ENCODE assay signal across 29 cellular contexts in genomic region chr2:56369316-56369715, GRCh38.
A peak's percentile ranks its signal among the peaks of the same experiment; 100 is the strongest.
DNase-seq lines count a peak whose midpoint lies in the region; ATAC-seq, FAIRE-seq and TF ChIP-seq lines count a peak whose summit lies in the region.
"Had no signal": no experiment of that assay in that cellular context is flagged by ENCODE, and none has a peak within 500 bp of the region (broad histone marks: within the 10 kb centered on the region; RNA-seq: fewer than 3 reads in every experiment).

No MANE protein-coding gene starts in this region.

- H3K4me3 ChIP-seq in A549 = no peak overlapping the region
- H3K4me3 ChIP-seq in SK-N-SH (ENCODE audit: low read depth in 2 of 2, low read length in 1 of 2) = peak overlapping the region in 1 of 2 experiments; percentile 45; a peak in 2 of 4 replicates
- H3K4me3 ChIP-seq in fibroblast of mammary gland (ENCODE audit: control insufficient read depth, low read depth, low read length) = no peak overlapping the region
- no peak overlapping the region for H3K4me3 ChIP-seq in upper lobe of left lung
- H3K4me3 ChIP-seq: MG63, skin epidermis had no signal

- peaks cover 100% of the 10 kb centered on the region for H3K79me2 ChIP-seq in SK-N-SH (ENCODE audit: insufficient read depth)

- DNase-seq in A549 (ENCODE audit: low read depth in 1 of 2, low spot score in 1 of 2) = no peak
- peak; percentile 42 for DNase-seq in HFFc6
- DNase-seq in SK-N-SH = no peak
- peak; percentile 30 for DNase-seq in fibroblast of mammary gland (ENCODE audit: low read depth)
- no peak for DNase-seq in NCI-H82 treated with DMSO at 0.1 percent for 48 hours (lab: John Stamatoyannopoulos, UW; ENCODE audit: unreplicated experiment)
- no peak for DNase-seq in upper lobe of left lung
- DNase-seq in NCI-H2081 treated with DMSO at 0.1 percent for 48 hours (lab: John Stamatoyannopoulos, UW) = no peak
- DNase-seq: 8988T; activated CD4-positive, alpha-beta T cell treated with anti-CD3 and anti-CD28 coated beads for 1 hour; activated gamma-delta T cell; CD8-positive, alpha-beta T cell; DMS153; glutamatergic neuron; kidney glomerular epithelial cell; MG63; NCI-H1417; NCI-H2081; NCI-H446; NCI-H82; SIG-M5; stimulated activated CD4-positive, alpha-beta T cell treated with anti-CD3 and anti-CD28 coated beads, Interleukin-1b, Interleukin-23, amount 100 ng/mL, for 48 hours; T-cell; trophoblast cell had no signal

- 27% methylated on average over 2 of the region's 2 CpGs for WGBS in A549 (ENCODE audit: missing lambda C conversion rate)
- 5% methylated on average over 2 of the region's 2 CpGs for WGBS in SK-N-SH (ENCODE audit: low lambda C conversion rate)
- 93 to 95% methylated on average over 2 of the region's 2 CpGs for WGBS in upper lobe of left lung, 2 donors

- no peak for TF ChIP-seq RAD21 in A549 (conservative IDR thresholded peaks at IDR 0.05 in 1 of 2, IDR thresholded peaks at IDR 0.05 in 1 of 2)
- no peak for TF ChIP-seq RAD21 in SK-N-SH (IDR thresholded peaks at IDR 0.05; ENCODE audit: low read length)

- no peaks in the 10 kb centered on the region; the same call in none of the 2 replicates for H3K27me3 Mint-ChIP-seq in HFFc6 (ENCODE audit: insufficient read depth)
- H3K27me3 Mint-ChIP-seq: dendritic cell treated with granulocyte-macrophage colony-stimulating factor and Interleukin-4, amounts not matched to agents 40 ng/mL and 50 ng/mL, for 4 days; progenitor cell of endocrine pancreas; T-cell had no signal

- no peak for TF ChIP-seq CTCF in A549 (IDR thresholded peaks at IDR 0.05)
- TF ChIP-seq CTCF in HFFc6 (IDR thresholded peaks at IDR 0.05) = no peak
- TF ChIP-seq CTCF in SK-N-SH (IDR thresholded peaks at IDR 0.05) = no peak
- TF ChIP-seq CTCF in fibroblast of mammary gland (conservative IDR thresholded peaks at IDR 0.05; ENCODE audit: control insufficient read depth, insufficient read depth, low read depth, low read length) = no peak
- no peak for TF ChIP-seq CTCF in upper lobe of left lung (IDR thresholded peaks at IDR 0.05)

- no peaks in the 10 kb centered on the region for H3K27me3 ChIP-seq in SK-N-SH (ENCODE audit: insufficient read depth)
- H3K27me3 ChIP-seq in upper lobe of left lung = no peaks in the 10 kb centered on the region
- H3K27me3 ChIP-seq: MG63 had no signal

- H3K36me3 ChIP-seq in SK-N-SH (replicated peaks in 1 of 2; ENCODE audit: control insufficient read depth in 1 of 2, insufficient read depth in 2 of 2, low read length in 1 of 2) (peaks cover 0 to 60% of the 10 kb centered on the region in 2 experiments), upper lobe of left lung (no peaks in the 10 kb centered on the region)
- H3K36me3 ChIP-seq: MG63 had no signal

- peaks cover 20% of the 10 kb centered on the region for H3K36me3 Mint-ChIP-seq in HFFc6 (ENCODE audit: low read depth)
- H3K36me3 Mint-ChIP-seq: CD8-positive, alpha-beta T cell; T-cell had no signal

- H3K27ac ChIP-seq in A549 = no peak overlapping the region
- H3K27ac ChIP-seq in SK-N-SH (ENCODE audit: low read depth in 2 of 2, low read length in 1 of 2) = peak overlapping the region; percentile 40 to 80; a peak in 3 of 4 replicates
- no peak overlapping the region for H3K27ac ChIP-seq in upper lobe of left lung
- H3K27ac ChIP-seq: skin epidermis had no signal

- H3K9me2 ChIP-seq in SK-N-SH = no peaks in the 10 kb centered on the region

- H3K9ac ChIP-seq in SK-N-SH = peak overlapping the region; percentile 28; the same call in 1 of the 2 replicates

- H3K4me1 ChIP-seq in A549 (no peaks in the 10 kb centered on the region), SK-N-SH (ENCODE audit: control insufficient read depth in 1 of 2, insufficient read depth in 2 of 2, low read depth in 1 of 2, low read length in 1 of 2) (peaks cover 0 to 7% of the 10 kb centered on the region in 2 experiments; a peak in 3 of 4 replicates), upper lobe of left lung (no peaks in the 10 kb centered on the region)

- H3K4me2 ChIP-seq in A549 (no peak overlapping the region), SK-N-SH (peak overlapping the region; percentile 51)

- TF ChIP-seq EP300 in A549 (IDR thresholded peaks at IDR 0.05) (no peak), SK-N-SH (IDR thresholded peaks at IDR 0.05; ENCODE audit: borderline replicate concordance in 1 of 2, low read depth in 1 of 2, low read length in 1 of 2) (peak in 1 of 2 experiments; percentile 57; a peak in 1 of 4 replicates), upper lobe of left lung (IDR thresholded peaks at IDR 0.05) (no peak)

- no peak overlapping the region for H2AFZ ChIP-seq in SK-N-SH (ENCODE audit: low read depth)

- H3K27ac Mint-ChIP-seq in HFFc6 = peak overlapping the region; percentile 83
- H3K27ac Mint-ChIP-seq: CD8-positive, alpha-beta T cell; dendritic cell treated with granulocyte-macrophage colony-stimulating factor and Interleukin-4, amounts not matched to agents 40 ng/mL and 50 ng/mL, for 4 days; progenitor cell of endocrine pancreas; T-cell had no signal

- H3K4me1 Mint-ChIP-seq in HFFc6 (ENCODE audit: low read depth) = peaks cover 86% of the 10 kb centered on the region
- H3K4me1 Mint-ChIP-seq: T-cell had no signal

- 0 out of 2 replicates have a peak, but pooled peaks cover 3% of the 10 kb centered on the region for H4K20me1 ChIP-seq in SK-N-SH (ENCODE audit: insufficient read depth)

- CTCF ChIA-PET in A549 (lab: Yijun Ruan, JAX) = no interaction called here
- CTCF ChIA-PET in SK-N-SH (lab: Yijun Ruan, JAX) = no interaction called here

- no peak for TF ChIP-seq POLR2A in A549 (IDR thresholded peaks at IDR 0.05; ENCODE audit: low read length)
- TF ChIP-seq POLR2A in upper lobe of left lung (IDR thresholded peaks at IDR 0.05) = no peak

- ATAC-seq in A549 (no peak), GM21423 (IDR thresholded peaks at IDR 0.05; ENCODE audit: unreplicated experiment) (no peak), upper lobe of left lung (ENCODE audit: low FRiP score in 2 of 2) (no peak)
- ATAC-seq: CD8-positive, alpha-beta T cell; T-cell had no signal

- no peaks in the 10 kb centered on the region for H3K9me3 ChIP-seq in A549
- no peaks in the 10 kb centered on the region for H3K9me3 ChIP-seq in SK-N-SH
- H3K9me3 ChIP-seq in upper lobe of left lung = no peaks in the 10 kb centered on the region
- H3K9me3 ChIP-seq: MG63 had no signal

- FAIRE-seq in A549 (lab: Jason Lieb, UNC) = no peak
- FAIRE-seq: GM19239, TTC549 had no signal

- H3F3A ChIP-seq in SK-N-SH (replicated peaks; ENCODE audit: insufficient read depth) = peaks cover 53% of the 10 kb centered on the region

- POLR2A ChIA-PET in A549 (lab: Yijun Ruan, JAX) = no interaction called here
- POLR2A ChIA-PET in SK-N-SH (lab: Yijun Ruan, JAX) = no interaction called here

- H3K4me3 Mint-ChIP-seq in HFFc6 = peak overlapping the region; percentile 84
- H3K4me3 Mint-ChIP-seq: CD8-positive, alpha-beta T cell; dendritic cell treated with granulocyte-macrophage colony-stimulating factor and Interleukin-4, amounts not matched to agents 40 ng/mL and 50 ng/mL, for 4 days; T-cell had no signal

- no peaks in the 10 kb centered on the region for H3K9me3 Mint-ChIP-seq in HFFc6
- H3K9me3 Mint-ChIP-seq: CD8-positive, alpha-beta T cell had no signal

TF ChIP-seq in A549, 52 proteins besides CTCF, POLR2A, EP300 and RAD21:
- TF ChIP-seq HEYL (CRISPR knock-in tag; IDR thresholded peaks at IDR 0.05) (no peak), FOSL2 (IDR thresholded peaks at IDR 0.05) (no peak), FOSL2 (CRISPR knock-in tag; IDR thresholded peaks at IDR 0.05) (0 out of 2 replicates have a peak, but pooled peaks have one; percentile 23)

TF ChIP-seq in SK-N-SH, 30 proteins besides CTCF, POLR2A, EP300 and RAD21 (continues in another document):
- TF ChIP-seq USF1 (IDR thresholded peaks at IDR 0.05; ENCODE audit: borderline replicate concordance, low read depth) (no peak), JUND (IDR thresholded peaks at IDR 0.05) (peak; percentile 67; the same call in 1 of the 2 replicates), FOXM1 (IDR thresholded peaks at IDR 0.05; ENCODE audit: low read depth) (no peak), TCF12 (IDR thresholded peaks at IDR 0.05) (peak; percentile 69; the same call in 1 of the 2 replicates), POLR2AphosphoS5 (IDR thresholded peaks at IDR 0.05; ENCODE audit: low read depth, low read length) (peak; percentile 21; the same call in 1 of the 2 replicates), MAX (IDR thresholded peaks at IDR 0.05; ENCODE audit: low read depth) (no peak), FOSL2 (IDR thresholded peaks at IDR 0.05; ENCODE audit: borderline replicate concordance, low read depth) (peak; percentile 80), IRF3 (IDR thresholded peaks at IDR 0.05; ENCODE audit: low read depth, low read length) (no peak), NFIC (IDR thresholded peaks at IDR 0.05; ENCODE audit: borderline replicate concordance) (0 out of 2 replicates have a peak, but pooled peaks have one; percentile 4), PBX3 (IDR thresholded peaks at IDR 0.05) (peak; percentile 52)

Comparison
In these comparisons a context has a peak if more than half of its experiments do, and no peak if none do; other contexts are left out.
1. DNase-seq: peak in HFFc6 (single experiment) and fibroblast of mammary gland (single experiment); none in A549 (0 of 2), SK-N-SH (single experiment), NCI-H82 treated with DMSO at 0.1 percent for 48 hours (single experiment), upper lobe of left lung (0 of 2) and NCI-H2081 treated with DMSO at 0.1 percent for 48 hours (single experiment).
2. H3K27ac ChIP-seq: peak in SK-N-SH (2 of 2); none in A549 (0 of 2) and upper lobe of left lung (0 of 4).
3. Of the 12 proteins assayed by ChIP-seq in both A549 and SK-N-SH: peak only in A549: none; only in SK-N-SH: PBX3; in both: none; in neither: 9; mixed calls (peak in some experiments, not most) for 2.